ENCODE assay signal across 22 cellular contexts in genomic region chrX:142095816-142096215, GRCh38.
"Had no signal": no experiment of that assay in that cellular context is flagged by ENCODE, and none has a peak within 500 bp of the region (broad histone marks: within the 10 kb centered on the region; RNA-seq: fewer than 3 reads in every experiment).

No MANE protein-coding gene starts in this region.

- H3K27me3 ChIP-seq: ovary, upper lobe of left lung, vagina had no signal

- H3K27ac ChIP-seq: ovary, skin epidermis, upper lobe of left lung, vagina had no signal

- H3K4me3 ChIP-seq: ovary, skin epidermis, upper lobe of left lung, vagina had no signal

- DNase-seq: activated CD4-positive, alpha-beta T cell treated with anti-CD3 and anti-CD28 coated beads, Interleukin-2, amount 50 U/mL, for 1 hour; activated CD8-positive, alpha-beta memory T cell treated with anti-CD3 and anti-CD28 coated beads, Interleukin-2, amount 10 ng/mL, durations not matched to agents 7 days and 5 days; activated CD8-positive, alpha-beta T cell treated with anti-CD3 and anti-CD28 coated beads, Interleukin-2, amount 10 ng/mL, durations not matched to agents 7 days and 5 days; activated naive CD8-positive, alpha-beta T cell treated with anti-CD3 and anti-CD28 coated beads, Interleukin-2, amount 50 U/mL, for 24 hours; activated T-cell treated with anti-CD3 and anti-CD28 coated beads, Interleukin-2, amount 50 U/mL, for 48 hours; caudate nucleus; endodermal cell; glutamatergic neuron; left cardiac atrium; naive B cell; ovary; retina; stimulated activated CD4-positive, alpha-beta T cell treated with anti-CD3 and anti-CD28 coated beads, Interleukin-12 subunit alpha, Interleukin-12 subunit beta, amount 100 ng/mL, for 4 hours; stimulated activated CD4-positive, alpha-beta T cell treated with anti-CD3 and anti-CD28 coated beads, Interleukin-4, amount 100 ng/mL, for 1 hour; T-helper 2 cell; upper lobe of left lung had no signal

- H3K9me3 ChIP-seq: ovary, upper lobe of left lung, vagina had no signal

- ATAC-seq: activated CD8-positive, alpha-beta memory T cell treated with anti-CD3 and anti-CD28 coated beads, Interleukin-2, amount 10 ng/mL, durations not matched to agents 7 days and 5 days; activated CD8-positive, alpha-beta T cell treated with anti-CD3 and anti-CD28 coated beads, Interleukin-2, amount 10 ng/mL, durations not matched to agents 7 days and 5 days; activated naive CD8-positive, alpha-beta T cell treated with anti-CD3 and anti-CD28 coated beads, Interleukin-2, amount 50 U/mL, for 24 hours; esophagus mucosa; left cardiac atrium; sciatic nerve; stimulated activated effector memory CD8-positive, alpha-beta T cell treated with anti-CD3 and anti-CD28 coated beads, Interleukin-12 subunit alpha, Interleukin-12 subunit beta, amount 100 ng/mL, for 72 hours; WTC11 had no signal

- H3K4me1 ChIP-seq: upper lobe of left lung, vagina had no signal

- H3K36me3 ChIP-seq: ovary, upper lobe of left lung, vagina had no signal
